ENCODE assay signal across 29 cellular contexts in genomic region chr19:8629996-8630683, GRCh38. TPM values are rescaled to one million over a fixed set of nuclear protein-coding genes. Genes with fewer than 3 reads are reported as not detected.
DNase-seq lines count a peak whose midpoint lies in the region; ATAC-seq and TF ChIP-seq lines count a peak whose summit lies in the region.
"Had no signal": no experiment of that assay in that cellular context is flagged by ENCODE, and none has a peak within 500 bp of the region (broad histone marks: within the 10 kb centered on the region; RNA-seq: fewer than 3 reads in every experiment).

Gene NFILZ (plus strand): TSS chr19:8630633. CDS start chr19:8676766, 46,133 bp downstream.

- H3K9me3 ChIP-seq in HUES64 (ENCODE audit: insufficient read depth, low read depth, low read length) (no peaks in the 10 kb centered on the region), mesodermal cell (ENCODE audit: control insufficient read depth, low read length) (no peaks in the 10 kb centered on the region)

- WGBS in HUES64, result 90% methylated on average over 11 of the region's 11 CpGs
- 91 to 92% methylated on average over 10 of the region's 11 CpGs for WGBS in mesodermal cell (ENCODE audit: insufficient coverage in 2 of 2), 2 experiments

- H3K36me3 ChIP-seq in HUES64 (ENCODE audit: insufficient read depth, low read length) (no peaks in the 10 kb centered on the region), mesodermal cell (ENCODE audit: control insufficient read depth, insufficient read depth, low read length) (no peaks in the 10 kb centered on the region)
- H3K36me3 ChIP-seq: breast epithelium had no signal

- no peak within 1 kb of the TSS for H3K9ac ChIP-seq in HUES64 (ENCODE audit: low read depth, low read length)

- ATAC-seq in GM18511 (IDR thresholded peaks at IDR 0.05; ENCODE audit: unreplicated experiment) (no peak), GM21390 (IDR thresholded peaks at IDR 0.05; ENCODE audit: unreplicated experiment) (no peak)
- ATAC-seq: foreskin keratinocyte; naive thymus-derived CD4-positive, alpha-beta T cell; PC-3; psoas muscle; stimulated activated naive CD8-positive, alpha-beta T cell treated with anti-CD3 and anti-CD28 coated beads, Interleukin-15, Interleukin-2, amounts not matched to agents 100 U/mL and 50 U/mL, for 24 hours had no signal

- H3K4me3 ChIP-seq in HUES64 (ENCODE audit: low read length) (no peak within 1 kb of the TSS), dorsolateral prefrontal cortex (no peak within 1 kb of the TSS), mesodermal cell (ENCODE audit: extremely low read depth, insufficient read depth, low read length, poor library complexity, severe bottlenecking) (no peak within 1 kb of the TSS)
- H3K4me3 ChIP-seq: breast epithelium, psoas muscle had no signal

- no peak for TF ChIP-seq CTCF in dorsolateral prefrontal cortex (IDR thresholded peaks at IDR 0.05 in 54 of 56, conservative IDR thresholded peaks at IDR 0.05 in 2 of 56; ENCODE audit: low read depth in 1 of 56, partially characterized antibody in 56 of 56)

- H3K27me3 ChIP-seq in HUES64 (ENCODE audit: insufficient read depth, low read length) (no peaks in the 10 kb centered on the region), dorsolateral prefrontal cortex (no peaks in the 10 kb centered on the region)
- H3K27me3 ChIP-seq: breast epithelium, foreskin keratinocyte had no signal

- H3K27ac ChIP-seq in HUES64 (ENCODE audit: low read depth, low read length) (peak within 1 kb of the TSS; percentile 2; the same call in 1 of the 2 replicates), dorsolateral prefrontal cortex (peak within 1 kb of the TSS in 34 of 59 donors; percentile 2 to 78 (median 44)), mesodermal cell (ENCODE audit: low read depth, low read length, severe bottlenecking) (peak within 1 kb of the TSS; percentile 53), temporal lobe (ENCODE audit: low read depth, low read length) (peak within 1 kb of the TSS; percentile 29)
- H3K27ac ChIP-seq: foreskin keratinocyte, psoas muscle had no signal

- no peaks in the 10 kb centered on the region for H3K4me1 ChIP-seq in HUES64 (ENCODE audit: insufficient read depth, low read length)
- H3K4me1 ChIP-seq in mesodermal cell (ENCODE audit: control insufficient read depth, insufficient read depth, low read length, poor library complexity, severe bottlenecking), result peaks cover 8% of the 10 kb centered on the region
- H3K4me1 ChIP-seq: breast epithelium, foreskin keratinocyte, psoas muscle had no signal

- intact Hi-C loops in dorsolateral prefrontal cortex (cut with DNase I), result no loop called here

- DNase-seq in dorsolateral prefrontal cortex (no peak), germinal center (ENCODE audit: low spot score) (no peak), NCI-H510A treated with DMSO at 0.1 percent for 48 hours (lab: John Stamatoyannopoulos, UW) (no peak)
- DNase-seq: activated CD4-positive, alpha-beta T cell treated with anti-CD3 and anti-CD28 coated beads for 48 hours; dermis blood vessel endothelial cell; foreskin keratinocyte; hippocampal formation; islet precursor cell; KG1; mammary epithelial cell; naive thymus-derived CD4-positive, alpha-beta T cell; NCI-H187; NCI-H2227 treated with DMSO at 0.1 percent for 48 hours; PC-3; psoas muscle; SHP77 treated with DMSO at 0.1 percent for 48 hours; small intestine; stimulated activated CD4-positive, alpha-beta T cell treated with anti-CD3 and anti-CD28 coated beads, Interleukin-4, amount 100 ng/mL, for 1 hour; stimulated activated naive CD8-positive, alpha-beta T cell treated with anti-CD3 and anti-CD28 coated beads, Interleukin-15, Interleukin-2, amounts not matched to agents 100 U/mL and 50 U/mL, for 24 hours had no signal

RNA-seq across cellular contexts. Expression of gene NFILZ, which starts in this region (rescaled TPM):
- polyA plus RNA-seq in HUES64 (2013, experiment 1 of 2), result not detected
- polyA plus RNA-seq in HUES64 (2013, experiment 2 of 2), result not detected
- not detected for total RNA-seq in dorsolateral prefrontal cortex
- not detected for polyA plus RNA-seq in mesodermal cell (2013, experiment 1 of 2)
- polyA plus RNA-seq in mesodermal cell (2013, experiment 2 of 2), result not detected
- total RNA-seq in temporal lobe, result not detected
- total RNA-seq: activated T-helper 2 cell treated with anti-CD3 and anti-CD28 coated beads, Interferon-gamma antibody, Interleukin-2, Interleukin-4, amounts not matched to agents 10 μg/mL and 5 μg/mL and 100 μg/mL, durations not matched to agents 14 hours and 24 hours and 36 hours; breast epithelium; dermis blood vessel endothelial cell; epithelial cell of proximal tubule; foreskin keratinocyte; mammary epithelial cell; naive thymus-derived CD4-positive, alpha-beta T cell; PC-3; psoas muscle; T-helper 1 cell treated with Interleukin-12 subunit alpha and Interleukin-12 subunit beta and Interleukin-4 antibody, amounts not matched to agents 30 ng/mL and 1 ng/mL, for 36 hours had no signal
- polyA plus RNA-seq: AG04450; foreskin keratinocyte; mammary epithelial cell; naive thymus-derived CD4-positive, alpha-beta T cell; psoas muscle; small intestine had no signal

Comparison
In these comparisons a context has a peak if more than half of its experiments do, and no peak if none do; other contexts are left out.
1. H3K27ac ChIP-seq: peak in every context shown above with its lines; median percentile 53 in mesodermal cell; 44 in dorsolateral prefrontal cortex; 29 in temporal lobe; 2 in HUES64.